ENCODE assay signal across 10 cellular contexts in the genomic region with DNA sequence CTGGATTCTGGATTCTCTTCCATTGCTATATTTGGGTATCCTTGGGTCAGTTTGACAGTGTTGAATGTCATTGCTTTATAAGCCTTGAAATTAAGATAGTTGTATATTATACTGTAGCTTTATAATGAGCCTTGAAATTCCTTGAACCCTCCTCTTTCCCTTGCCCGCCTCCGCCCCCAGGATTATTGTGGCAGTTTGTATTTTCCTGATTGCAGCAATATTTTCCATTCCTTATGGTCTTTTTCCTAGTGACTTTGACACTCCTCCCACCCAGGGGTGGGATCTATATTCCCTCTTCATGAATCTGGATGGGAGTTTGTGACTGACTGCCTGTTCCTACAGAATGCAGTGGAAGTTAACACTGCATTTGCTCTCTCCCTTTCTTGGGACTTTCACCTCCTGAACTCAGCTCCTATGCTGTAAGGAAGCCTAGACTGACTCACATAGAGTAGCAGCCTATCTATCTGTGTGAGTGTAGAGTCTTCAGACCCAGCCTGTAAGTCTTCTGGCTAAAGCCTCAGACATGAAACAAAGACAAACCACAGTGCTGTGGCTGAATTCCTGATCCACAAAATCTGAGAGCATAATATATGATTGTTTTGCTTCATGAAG. TPM values are rescaled to one million over a fixed set of nuclear protein-coding genes. Genes with fewer than 3 reads are reported as not detected.
DNase-seq lines count a peak whose midpoint lies in the region; ATAC-seq, FAIRE-seq and TF ChIP-seq lines count a peak whose summit lies in the region.
"Had no signal": no experiment of that assay in that cellular context is flagged by ENCODE, and none has a peak within 500 bp of the region (broad histone marks: within the 10 kb centered on the region; RNA-seq: fewer than 3 reads in every experiment).

No MANE protein-coding gene starts in this region.

- in situ Hi-C loops in astrocyte of the cerebellum (cut with HindIII; ENCODE audit: low sequenced_read_pairs) = no loop called here

- H3K9me3 ChIP-seq in CD4-positive, CD25-positive, alpha-beta regulatory T cell (ENCODE audit: control insufficient read depth in 2 of 2, low read length in 2 of 2) = no peaks in the 10 kb centered on the region
- no peaks in the 10 kb centered on the region for H3K9me3 ChIP-seq in KOPT-K1 (ENCODE audit: insufficient read depth, low read length, poor library complexity, severe bottlenecking)
- H3K9me3 ChIP-seq in kidney (ENCODE audit: control insufficient read depth in 1 of 2, low read length in 2 of 2) = no peaks in the 10 kb centered on the region
- H3K9me3 ChIP-seq: mucosa of descending colon had no signal

- no peak for FAIRE-seq in kidney (lab: Jason Lieb, UNC)

- H3K27me3 Mint-ChIP-seq in CD4-positive, CD25-positive, alpha-beta regulatory T cell = peaks cover 11% of the 10 kb centered on the region

- peaks cover 5% of the 10 kb centered on the region for H3K79me2 ChIP-seq in mesendoderm (ENCODE audit: control insufficient read depth, insufficient read depth, low read length)

- no peaks in the 10 kb centered on the region for H3K27me3 ChIP-seq in CD4-positive, CD25-positive, alpha-beta regulatory T cell (ENCODE audit: control insufficient read depth, insufficient read depth, low read length)
- H3K27me3 ChIP-seq in mesendoderm (ENCODE audit: insufficient read depth, low read length, poor library complexity) = no peaks in the 10 kb centered on the region

- no peak overlapping the region for H3K4me2 ChIP-seq in mesendoderm (ENCODE audit: low read length)

- peaks cover 7% of the 10 kb centered on the region for H3K4me1 ChIP-seq in CD4-positive, CD25-positive, alpha-beta regulatory T cell (ENCODE audit: control insufficient read depth, insufficient read depth, low read length, poor library complexity, severe bottlenecking)
- H3K4me1 ChIP-seq in mesendoderm (ENCODE audit: control insufficient read depth, low read depth, low read length) (no peaks in the 10 kb centered on the region), kidney (ENCODE audit: control insufficient read depth in 1 of 2, insufficient read depth in 1 of 2, low read depth in 1 of 2, low read length in 2 of 2) (peaks cover 0 to 2% of the 10 kb centered on the region in 2 donors)

- H3K9ac ChIP-seq in mesendoderm (ENCODE audit: low read length) (no peak overlapping the region), kidney (ENCODE audit: low read length in 2 of 2) (peak overlapping the region in 1 of 2 donors; percentile 12)

- H3K4me3 Mint-ChIP-seq in CD4-positive, CD25-positive, alpha-beta regulatory T cell = peak overlapping the region; percentile 42 to 96 (median 70)

- no peak for TF ChIP-seq CTCF in astrocyte of the cerebellum (IDR thresholded peaks at IDR 0.05; ENCODE audit: low read depth, low read length, missing control alignments)
- TF ChIP-seq CTCF in kidney (IDR thresholded peaks at IDR 0.05; ENCODE audit: borderline replicate concordance, extremely low read depth, insufficient read depth) = no peak

- no peaks in the 10 kb centered on the region for H3K36me3 Mint-ChIP-seq in CD4-positive, CD25-positive, alpha-beta regulatory T cell

- no peak overlapping the region for H2BK5ac ChIP-seq in mesendoderm (ENCODE audit: low read length)

- H4K8ac ChIP-seq in mesendoderm (ENCODE audit: low read depth, low read length) = no peak overlapping the region

- no peak overlapping the region for H4K5ac ChIP-seq in mesendoderm (ENCODE audit: low read length)

- DNase-seq in CD4-positive, CD25-positive, alpha-beta regulatory T cell = no peak
- DNase-seq in astrocyte of the cerebellum (ENCODE audit: low read depth) (peak; percentile 13), mesendoderm (peak; percentile 17), anterior cingulate cortex (lab: John Stamatoyannopoulos, UW) (no peak), kidney (no peak), SHP77 treated with DMSO at 0.1 percent for 48 hours (lab: John Stamatoyannopoulos, UW) (no peak)
- no peak for DNase-seq in effector CD4-positive, alpha-beta T cell
- DNase-seq: stimulated activated CD8-positive, alpha-beta memory T cell treated with anti-CD3 and anti-CD28 coated beads, Interleukin-4, amount 100 ng/mL, for 48 hours had no signal

- no peak overlapping the region for H3K18ac ChIP-seq in mesendoderm (ENCODE audit: low read length)

- WGBS in mesendoderm (ENCODE audit: extremely low coverage, insufficient coverage, low lambda C conversion rate) = no CpG with 5 or more reads among the region's 2 CpGs

- H3K36me3 ChIP-seq in CD4-positive, CD25-positive, alpha-beta regulatory T cell (ENCODE audit: control insufficient read depth, insufficient read depth, low read length) = no peaks in the 10 kb centered on the region
- H3K36me3 ChIP-seq in KOPT-K1 (ENCODE audit: insufficient read depth, low read length) = peaks cover 5% of the 10 kb centered on the region; the same call in 1 of the 2 replicates
- no peaks in the 10 kb centered on the region for H3K36me3 ChIP-seq in mesendoderm (ENCODE audit: control insufficient read depth, insufficient read depth, low read length)
- H3K36me3 ChIP-seq in kidney (ENCODE audit: control insufficient read depth in 1 of 2, insufficient read depth in 2 of 2, low read length in 2 of 2) = peaks cover 0 to 5% of the 10 kb centered on the region in 2 donors

- no peak overlapping the region for H2BK15ac ChIP-seq in mesendoderm (replicated peaks; ENCODE audit: low read depth)

- H3K27ac Mint-ChIP-seq in CD4-positive, CD25-positive, alpha-beta regulatory T cell = peak overlapping the region in 2 of 3 donors; percentile 25 to 92

- intact Hi-C loops in kidney (cut with DNase I) = no loop called here

- H3K79me1 ChIP-seq in mesendoderm (ENCODE audit: low read length) = no peaks in the 10 kb centered on the region

- H2AK5ac ChIP-seq in mesendoderm (ENCODE audit: low read length) = no peak overlapping the region

- H3K4me3 ChIP-seq in CD4-positive, CD25-positive, alpha-beta regulatory T cell (ENCODE audit: low read depth, low read length) = peak overlapping the region; percentile 85
- H3K4me3 ChIP-seq in astrocyte of the cerebellum (ENCODE audit: low read depth, low read length) (no peak overlapping the region), mesendoderm (ENCODE audit: low read length) (no peak overlapping the region), kidney (ENCODE audit: low read length in 2 of 2) (peak overlapping the region in 1 of 2 donors; percentile 92)
- H3K4me3 ChIP-seq: mucosa of descending colon had no signal

- H3K4ac ChIP-seq in mesendoderm (ENCODE audit: low read depth, low read length) = no peak overlapping the region

- ATAC-seq in CD4-positive, CD25-positive, alpha-beta regulatory T cell (ENCODE audit: low read depth in 2 of 2) = no peak
- ATAC-seq: mucosa of descending colon had no signal

- no peak overlapping the region for H2BK120ac ChIP-seq in mesendoderm (ENCODE audit: low read depth, low read length)

- no peak overlapping the region for H3K23ac ChIP-seq in mesendoderm (ENCODE audit: low read length)

- peaks cover 12 to 31% (median 15%) of the 10 kb centered on the region in 4 donors for H3K4me1 Mint-ChIP-seq in CD4-positive, CD25-positive, alpha-beta regulatory T cell

- no peak overlapping the region for H3K56ac ChIP-seq in mesendoderm (ENCODE audit: low read length)

- H3K27ac ChIP-seq in CD4-positive, CD25-positive, alpha-beta regulatory T cell (ENCODE audit: insufficient read depth, low read length, poor library complexity, severe bottlenecking) = no peak overlapping the region
- H3K27ac ChIP-seq in KOPT-K1 (ENCODE audit: low read depth, low read length, poor library complexity, severe bottlenecking) = peak overlapping the region; percentile 98
- no peak overlapping the region for H3K27ac ChIP-seq in mesendoderm (ENCODE audit: low read depth, low read length)
- no peak overlapping the region for H3K27ac ChIP-seq in kidney (ENCODE audit: low read depth in 2 of 2, low read length in 2 of 2)

- no peaks in the 10 kb centered on the region for H3K9me3 Mint-ChIP-seq in CD4-positive, CD25-positive, alpha-beta regulatory T cell

RNA-seq across cellular contexts. Expression of a gene that starts 2.2 kb away (rescaled TPM):
- 36.9 TPM for total RNA-seq in CD4-positive, CD25-positive, alpha-beta regulatory T cell
- 100 to 1,000 TPM; 165 to 185 (median 174) TPM for polyA plus RNA-seq in CD4-positive, CD25-positive, alpha-beta regulatory T cell
- 49.6 TPM for polyA plus RNA-seq in mesendoderm (2013, experiment 1 of 2)
- polyA plus RNA-seq in mesendoderm (2013, experiment 2 of 2) = 49.6 TPM
- total RNA-seq in kidney = 98.2 TPM
- polyA plus RNA-seq in kidney (ENCODE audit: insufficient read depth, low read depth, low replicate concordance) = 239 TPM

RNA-seq across cellular contexts. Expression of a gene that starts 6.3 kb away (rescaled TPM):
- 0.89 TPM for total RNA-seq in CD4-positive, CD25-positive, alpha-beta regulatory T cell
- polyA plus RNA-seq in CD4-positive, CD25-positive, alpha-beta regulatory T cell = 1 to 10 TPM; 4.1 to 7.3 (median 4.5) TPM
- 1.1 TPM for polyA plus RNA-seq in mesendoderm (2013, experiment 1 of 2)
- 1.3 TPM for polyA plus RNA-seq in mesendoderm (2013, experiment 2 of 2)
- 41.3 TPM for total RNA-seq in kidney
- 15.1 TPM for polyA plus RNA-seq in kidney (ENCODE audit: insufficient read depth, low read depth, low replicate concordance)

RNA-seq across cellular contexts. Expression of a gene that starts 42.1 kb away (rescaled TPM):
- 3.7 TPM for total RNA-seq in CD4-positive, CD25-positive, alpha-beta regulatory T cell
- polyA plus RNA-seq in CD4-positive, CD25-positive, alpha-beta regulatory T cell = 10 to 100 TPM; 17.8 to 22.9 (median 20.5) TPM
- polyA plus RNA-seq in mesendoderm (2013, experiment 1 of 2) = 6.4 TPM
- polyA plus RNA-seq in mesendoderm (2013, experiment 2 of 2) = 5.5 TPM
- 6.6 TPM for total RNA-seq in kidney
- 26.2 TPM for polyA plus RNA-seq in kidney (ENCODE audit: insufficient read depth, low read depth, low replicate concordance)

RNA-seq across cellular contexts. Expression of a gene that starts 42.1 kb away (rescaled TPM):
- total RNA-seq in CD4-positive, CD25-positive, alpha-beta regulatory T cell = 16.1 TPM
- 10 to 100 TPM; 23.5 to 30.6 (median 25.7) TPM for polyA plus RNA-seq in CD4-positive, CD25-positive, alpha-beta regulatory T cell
- polyA plus RNA-seq in mesendoderm (2013, experiment 1 of 2) = 18.8 TPM
- 21.3 TPM for polyA plus RNA-seq in mesendoderm (2013, experiment 2 of 2)
- 23.8 TPM for total RNA-seq in kidney
- polyA plus RNA-seq in kidney (ENCODE audit: insufficient read depth, low read depth, low replicate concordance) = 21.5 TPM

RNA-seq across cellular contexts. Expression of a gene that starts 42.5 kb away (rescaled TPM):
- 13.7 TPM for total RNA-seq in CD4-positive, CD25-positive, alpha-beta regulatory T cell
- 10 to 100 TPM; 22.3 to 26.8 (median 25.0) TPM for polyA plus RNA-seq in CD4-positive, CD25-positive, alpha-beta regulatory T cell
- 16.6 TPM for polyA plus RNA-seq in mesendoderm (2013, experiment 1 of 2)
- 16.8 TPM for polyA plus RNA-seq in mesendoderm (2013, experiment 2 of 2)
- 23.0 TPM for total RNA-seq in kidney
- polyA plus RNA-seq in kidney (ENCODE audit: insufficient read depth, low read depth, low replicate concordance) = 14.4 TPM

Comparison
In these comparisons a context has a peak if more than half of its experiments do, and no peak if none do; other contexts are left out.
1. DNase-seq: peak in astrocyte of the cerebellum (single experiment) and mesendoderm (single experiment); none in CD4-positive, CD25-positive, alpha-beta regulatory T cell (0 of 3), effector CD4-positive, alpha-beta T cell (single experiment), anterior cingulate cortex (0 of 58), kidney (single experiment) and SHP77 treated with DMSO at 0.1 percent for 48 hours (single experiment).
2. RNA of a gene that starts 6.3 kb away (total RNA-seq): 41.3 TPM in kidney (single experiment); 0.89 TPM in CD4-positive, CD25-positive, alpha-beta regulatory T cell (single experiment); every median in the first group is over 10 times any median in the second.